ENCODE assay signal across 9 cellular contexts in the genomic region with DNA sequence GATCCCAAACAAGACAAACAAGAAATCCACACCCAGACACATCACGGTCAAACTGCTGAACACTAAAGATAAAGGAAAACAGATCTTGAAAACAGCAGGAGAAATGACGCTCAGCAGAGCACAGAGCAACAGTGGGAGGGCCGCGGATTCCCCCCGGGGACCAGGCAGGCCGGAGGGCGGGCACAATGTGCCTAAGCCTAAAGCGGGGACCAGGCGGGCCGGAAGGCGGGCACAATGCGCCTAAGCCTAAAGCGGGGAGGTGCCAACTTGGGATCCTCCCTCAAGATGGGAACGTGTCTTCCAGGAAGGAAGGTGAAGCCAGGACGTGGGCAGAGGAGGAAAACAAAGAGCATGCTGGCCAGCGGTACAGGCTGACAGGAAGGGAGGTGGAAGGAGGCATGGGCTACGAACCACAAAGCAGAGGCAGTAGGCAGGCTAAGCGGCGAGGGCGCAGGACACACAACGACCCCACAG. TPM values are rescaled to one million over a fixed set of nuclear protein-coding genes. Genes with fewer than 3 reads are reported as not detected.
A peak's percentile ranks its signal among the peaks of the same experiment; 100 is the strongest.
DNase-seq lines count a peak whose midpoint lies in the region; ATAC-seq and TF ChIP-seq lines count a peak whose summit lies in the region.
"Had no signal": no experiment of that assay in that cellular context is flagged by ENCODE, and none has a peak within 500 bp of the region (broad histone marks: within the 10 kb centered on the region; RNA-seq: fewer than 3 reads in every experiment).

No MANE protein-coding gene starts in this region.

- POLR2A ChIA-PET in T-cell (lab: Charles Lee), result interaction anchor here in 1 of 2 donors (0.6 kb wide), 1 partner anchor 118 kb away, joined by 3 read pairs; no protein-coding TSS in a partner anchor

- peaks cover 9 to 12% of the 10 kb centered on the region in 2 donors for H3K27me3 Mint-ChIP-seq in T-cell

- H3K4me3 ChIP-seq in parathyroid adenoma (ENCODE audit: low read depth, low read length), result no peak overlapping the region
- H3K4me3 ChIP-seq: A549 had no signal

- CTCF ChIA-PET in T-cell (lab: Charles Lee), result no interaction called here

- no peaks in the 10 kb centered on the region for H3K9me3 Mint-ChIP-seq in T-cell

- peak overlapping the region; percentile 1 to 66 (median 44) for H3K4me3 Mint-ChIP-seq in T-cell

- ATAC-seq in HG02798 (IDR thresholded peaks at IDR 0.05; ENCODE audit: poor library complexity, unreplicated experiment) (peak; percentile 92), T-cell (replicated peaks in 1 of 4) (peak in 2 of 4 experiments; percentile 39 to 40)
- ATAC-seq: A549 had no signal

- H3K79me2 ChIP-seq in parathyroid adenoma, result peaks cover 22% of the 10 kb centered on the region

- H3K27ac Mint-ChIP-seq in T-cell, result no peak overlapping the region

- H3K4me2 ChIP-seq in parathyroid adenoma (ENCODE audit: low read length), result no peak overlapping the region
- H3K4me2 ChIP-seq: A549 had no signal

- H3K27me3 ChIP-seq in parathyroid adenoma (ENCODE audit: control insufficient read depth, insufficient read depth, low read length), result no peaks in the 10 kb centered on the region

- H3K4me1 ChIP-seq in parathyroid adenoma, result no peaks in the 10 kb centered on the region
- H3K4me1 ChIP-seq: A549 had no signal

- H2AFZ ChIP-seq in parathyroid adenoma, result no peak overlapping the region

- H3K9me3 ChIP-seq in parathyroid adenoma (ENCODE audit: control insufficient read depth, low read length), result no peaks in the 10 kb centered on the region
- H3K9me3 ChIP-seq: A549 had no signal

- peaks cover 11 to 15% (median 14%) of the 10 kb centered on the region in 3 donors for H3K4me1 Mint-ChIP-seq in T-cell

- H3K36me3 Mint-ChIP-seq in T-cell, result no peaks in the 10 kb centered on the region

- H3K36me3 ChIP-seq in parathyroid adenoma (ENCODE audit: control insufficient read depth, insufficient read depth, low read length), result no peaks in the 10 kb centered on the region

- DNase-seq in NCI-H82 (lab: John Stamatoyannopoulos, UW) (peak; percentile 74), NCI-H82 treated with DMSO at 0.1 percent for 48 hours (lab: John Stamatoyannopoulos, UW; ENCODE audit: unreplicated experiment) (no peak), T-cell (peak in 2 of 34 experiments; percentile 6 to 8), fibroblast of the conjunctiva (ENCODE audit: low read depth) (peak; percentile 37), NCI-H146 (lab: John Stamatoyannopoulos, UW) (no peak), NCI-H2196 (lab: John Stamatoyannopoulos, UW; ENCODE audit: unreplicated experiment) (no peak)

- H3K27ac ChIP-seq in parathyroid adenoma, result peak overlapping the region; percentile 4
- H3K27ac ChIP-seq: A549 had no signal

- no peak for TF ChIP-seq CTCF in parathyroid adenoma (IDR thresholded peaks at IDR 0.05)

- no peak overlapping the region for H3K9ac ChIP-seq in parathyroid adenoma

RNA-seq across cellular contexts. Expression of gene CYFIP1, which starts 31.1 kb away (rescaled TPM):
- 10 to 100 TPM in 1 of 5 donors, 1 to 10 TPM in 4; 3.8 to 10.2 (median 7.9) TPM for total RNA-seq in T-cell

Comparison
In these comparisons a context has a peak if more than half of its experiments do, and no peak if none do; other contexts are left out.
1. DNase-seq: peak in NCI-H82 (single experiment) and fibroblast of the conjunctiva (single experiment); none in NCI-H82 treated with DMSO at 0.1 percent for 48 hours (single experiment), NCI-H146 (single experiment) and NCI-H2196 (single experiment).